In genomic region chr1:152457561-152457960, GRCh38 we compare ENCODE assay signal across 23 cellular contexts. TPM values are rescaled to one million over a fixed set of nuclear protein-coding genes. Genes with fewer than 3 reads are reported as not detected.
DNase-seq lines count a peak whose midpoint lies in the region; ATAC-seq lines count a peak whose summit lies in the region.
"Had no signal": no experiment of that assay in that cellular context is flagged by ENCODE, and none has a peak within 500 bp of the region (broad histone marks: within the 10 kb centered on the region; RNA-seq: fewer than 3 reads in every experiment).

No MANE protein-coding gene starts in this region.

- no peaks in the 10 kb centered on the region for H3K27me3 Mint-ChIP-seq in activated T-cell treated with anti-CD3 and anti-CD28 coated beads, Interleukin-2, amount 50 U/mL, for 24 hours
- peaks cover 5% of the 10 kb centered on the region for H3K27me3 Mint-ChIP-seq in activated T-cell treated with anti-CD3 and anti-CD28 coated beads, Interleukin-2, amount 50 U/mL, for 72 hours (ENCODE audit: low read depth)

- no peak for ATAC-seq in activated T-cell treated with anti-CD3 and anti-CD28 coated beads, Interleukin-2, amount 50 U/mL, for 72 hours (replicated peaks in 1 of 2)
- ATAC-seq in GM18868 (IDR thresholded peaks at IDR 0.05; ENCODE audit: unreplicated experiment) = no peak

- no peaks in the 10 kb centered on the region for H3K36me3 Mint-ChIP-seq in activated T-cell treated with anti-CD3 and anti-CD28 coated beads, Interleukin-2, amount 50 U/mL, for 24 hours (ENCODE audit: low read depth)
- no peaks in the 10 kb centered on the region for H3K36me3 Mint-ChIP-seq in activated T-cell treated with anti-CD3 and anti-CD28 coated beads, Interleukin-2, amount 50 U/mL, for 72 hours (ENCODE audit: insufficient read depth in 2 of 2)
- H3K36me3 Mint-ChIP-seq: CD14-positive monocyte; CD4-positive, alpha-beta memory T cell; CD4-positive, CD25-positive, alpha-beta regulatory T cell; CD8-positive, alpha-beta memory T cell had no signal

- H3K9me3 Mint-ChIP-seq in activated T-cell treated with anti-CD3 and anti-CD28 coated beads, Interleukin-2, amount 50 U/mL, for 24 hours = no peaks in the 10 kb centered on the region
- H3K9me3 Mint-ChIP-seq in activated T-cell treated with anti-CD3 and anti-CD28 coated beads, Interleukin-2, amount 50 U/mL, for 72 hours = no peaks in the 10 kb centered on the region
- H3K9me3 Mint-ChIP-seq: CD4-positive, alpha-beta memory T cell; CD8-positive, alpha-beta memory T cell had no signal

- no peak for DNase-seq in activated T-cell treated with anti-CD3 and anti-CD28 coated beads, Interleukin-2, amount 50 U/mL, for 24 hours
- DNase-seq in activated T-cell treated with anti-CD3 and anti-CD28 coated beads, Interleukin-2, amount 50 U/mL, for 72 hours = no peak
- DNase-seq in SK-MEL-5 (ENCODE audit: low read depth, low spot score) = peak; percentile 33
- no peak for DNase-seq in NOMO-1 treated with dmso at 0.1 percent for 144 hours (lab: John Stamatoyannopoulos, UW; ENCODE audit: unreplicated experiment)
- DNase-seq: 8988T; ACHN; BE2C; CD4-positive, alpha-beta memory T cell; CD4-positive, CD25-positive, alpha-beta regulatory T cell; CD8-positive, alpha-beta memory T cell; COR-L47; DMS53; DMS79; DND-41; EL; GDM1 had no signal

- no peak overlapping the region for H3K4me3 Mint-ChIP-seq in activated T-cell treated with anti-CD3 and anti-CD28 coated beads, Interleukin-2, amount 50 U/mL, for 24 hours
- no peak overlapping the region for H3K4me3 Mint-ChIP-seq in activated T-cell treated with anti-CD3 and anti-CD28 coated beads, Interleukin-2, amount 50 U/mL, for 72 hours
- H3K4me3 Mint-ChIP-seq: CD14-positive monocyte had no signal

- in situ Hi-C loops in SK-MEL-5 (cut with HindIII; ENCODE audit: low pct_unique_long_range_greater_than_20kb, low sequenced_read_pairs) = no loop called here

- peaks cover 32% of the 10 kb centered on the region for H3K4me1 Mint-ChIP-seq in activated T-cell treated with anti-CD3 and anti-CD28 coated beads, Interleukin-2, amount 50 U/mL, for 24 hours (ENCODE audit: low read depth)
- peaks cover 33% of the 10 kb centered on the region for H3K4me1 Mint-ChIP-seq in activated T-cell treated with anti-CD3 and anti-CD28 coated beads, Interleukin-2, amount 50 U/mL, for 72 hours (ENCODE audit: low read depth)

- H3K27ac Mint-ChIP-seq in activated T-cell treated with anti-CD3 and anti-CD28 coated beads, Interleukin-2, amount 50 U/mL, for 24 hours = peak overlapping the region; percentile 12
- no peak overlapping the region for H3K27ac Mint-ChIP-seq in activated T-cell treated with anti-CD3 and anti-CD28 coated beads, Interleukin-2, amount 50 U/mL, for 72 hours

RNA-seq across cellular contexts. Expression of gene CRNN, which starts 43.5 kb away (rescaled TPM):
- total RNA-seq in activated T-cell treated with anti-CD3 and anti-CD28 coated beads, Interleukin-2, amount 50 U/mL, for 72 hours = not detected
- total RNA-seq in SK-MEL-5 (2014; rRNA removed; shearing (Covaris generic)) = not detected in 2 replicates
- polyA plus RNA-seq in SK-MEL-5 (2015; cell fraction: cytosol; rRNA removed) = not detected in 2 replicates
- polyA plus RNA-seq in SK-MEL-5 (2015; cell fraction: nucleus; rRNA removed) = not detected in 2 replicates
- total RNA-seq: A673; CD4-positive, alpha-beta memory T cell; CD4-positive, CD25-positive, alpha-beta regulatory T cell; CD8-positive, alpha-beta memory T cell; Daoy; G401; GM12878 had no signal
- polyA plus RNA-seq: AG04450; CD14-positive monocyte; CD4-positive, alpha-beta memory T cell; CD4-positive, CD25-positive, alpha-beta regulatory T cell; CD8-positive, alpha-beta memory T cell; GM12878 had no signal

RNA-seq across cellular contexts. Expression of gene LCE5A, which starts 53.0 kb away (rescaled TPM):
- total RNA-seq in activated T-cell treated with anti-CD3 and anti-CD28 coated beads, Interleukin-2, amount 50 U/mL, for 72 hours = not detected
- total RNA-seq in SK-MEL-5 (2014; rRNA removed; shearing (Covaris generic)) = not detected in 2 replicates
- polyA plus RNA-seq in SK-MEL-5 (2015; cell fraction: cytosol; rRNA removed) = not detected in 2 replicates
- not detected in 2 replicates for polyA plus RNA-seq in SK-MEL-5 (2015; cell fraction: nucleus; rRNA removed)
- total RNA-seq: A673; CD4-positive, alpha-beta memory T cell; CD4-positive, CD25-positive, alpha-beta regulatory T cell; CD8-positive, alpha-beta memory T cell; Daoy; G401; GM12878 had no signal
- polyA plus RNA-seq: AG04450; CD14-positive monocyte; CD4-positive, alpha-beta memory T cell; CD4-positive, CD25-positive, alpha-beta regulatory T cell; CD8-positive, alpha-beta memory T cell; GM12878 had no signal

RNA-seq across cellular contexts. Expression of gene CRCT1, which starts 56.7 kb away (rescaled TPM):
- not detected for total RNA-seq in activated T-cell treated with anti-CD3 and anti-CD28 coated beads, Interleukin-2, amount 50 U/mL, for 72 hours
- total RNA-seq in SK-MEL-5 (2014; rRNA removed; shearing (Covaris generic)) = not detected in 2 replicates
- polyA plus RNA-seq in SK-MEL-5 (2015; cell fraction: cytosol; rRNA removed) = not detected in 2 replicates
- not detected in 2 replicates for polyA plus RNA-seq in SK-MEL-5 (2015; cell fraction: nucleus; rRNA removed)
- total RNA-seq: A673; CD4-positive, alpha-beta memory T cell; CD4-positive, CD25-positive, alpha-beta regulatory T cell; CD8-positive, alpha-beta memory T cell; Daoy; G401; GM12878 had no signal
- polyA plus RNA-seq: AG04450; CD14-positive monocyte; CD4-positive, alpha-beta memory T cell; CD4-positive, CD25-positive, alpha-beta regulatory T cell; CD8-positive, alpha-beta memory T cell; GM12878 had no signal
